8 cellular contexts compared by ENCODE assay signal in the genomic region with DNA sequence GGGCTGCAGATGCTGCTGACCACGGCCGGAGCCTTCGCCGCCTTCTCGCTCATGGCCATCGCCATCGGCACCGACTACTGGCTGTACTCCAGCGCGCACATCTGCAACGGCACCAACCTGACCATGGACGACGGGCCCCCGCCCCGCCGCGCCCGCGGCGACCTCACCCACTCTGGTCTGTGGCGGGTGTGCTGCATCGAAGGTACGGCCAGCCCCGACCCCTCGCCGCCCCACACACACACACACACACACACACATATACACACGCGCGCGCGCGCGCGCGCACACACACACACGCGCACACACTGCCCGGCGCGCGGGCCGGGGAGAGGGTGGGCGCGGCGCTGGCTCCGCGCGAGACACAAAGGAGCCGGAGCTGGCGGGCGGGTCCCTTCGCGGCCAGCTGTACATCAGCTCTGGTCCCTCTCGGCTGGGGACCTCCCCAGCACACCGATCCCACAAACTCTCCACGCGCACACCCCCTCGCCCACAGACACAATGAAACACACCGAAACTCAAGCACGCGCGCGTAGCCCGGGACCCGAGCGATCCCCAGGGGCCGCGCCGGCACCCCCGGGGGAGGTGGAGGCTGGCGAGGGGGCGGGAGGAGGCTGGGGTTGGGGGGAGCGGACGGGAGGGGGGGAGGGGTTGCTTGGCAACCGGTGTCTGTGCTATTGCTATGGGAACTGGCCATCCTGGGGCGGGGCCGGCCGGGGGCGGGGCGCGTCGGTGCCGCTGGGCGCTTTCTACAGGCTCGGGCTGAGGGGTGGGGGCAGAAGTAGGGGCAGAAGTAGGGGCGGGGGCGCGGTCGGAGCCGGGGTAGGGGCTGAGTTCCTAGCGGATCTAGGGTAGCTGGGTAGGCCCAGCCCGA. TPM values are rescaled to one million over a fixed set of nuclear protein-coding genes. Genes with fewer than 3 reads are reported as not detected.
DNase-seq lines count a peak whose midpoint lies in the region; ATAC-seq and TF ChIP-seq lines count a peak whose summit lies in the region.

No MANE protein-coding gene starts in this region.

- H3K36me3 ChIP-seq in breast epithelium: no peaks in the 10 kb centered on the region
- no peaks in the 10 kb centered on the region for H3K36me3 ChIP-seq in tibial nerve

- H3K27ac ChIP-seq in breast epithelium (peak overlapping the region in 1 of 2 donors; percentile 19), tibial nerve (no peak overlapping the region)

- intact Hi-C loops in breast epithelium (cut with DNase I; ENCODE audit: low total_unique reads): no loop called here

- H3K4me1 ChIP-seq in breast epithelium (no peaks in the 10 kb centered on the region), tibial nerve (peaks cover 0 to 28% (median 13%) of the 10 kb centered on the region in 4 donors)

- DNase-seq in NCI-H524 (lab: John Stamatoyannopoulos, UW): peak; percentile 50 to 72
- peak in 1 of 2 donors; percentile 53 for DNase-seq in breast epithelium (ENCODE audit: low spot score in 2 of 2)
- DNase-seq in lung microvascular endothelial cell (ENCODE audit: low read depth in 2 of 2): peak; percentile 14 to 20
- DNase-seq in tibial nerve (ENCODE audit: low spot score in 2 of 2): no peak
- DNase-seq in activated effector memory CD4-positive, alpha-beta T cell treated with anti-CD3 and anti-CD28 coated beads, Interleukin-2, amount 50 U/mL, for 16 hours: no peak
- DNase-seq in epidermal melanocyte (ENCODE audit: insufficient read length, low spot score): no peak

- H3K4me3 ChIP-seq in GM08714 (ENCODE audit: low read length) (peak overlapping the region; percentile 39; the same call in 1 of the 2 replicates), breast epithelium (peak overlapping the region; percentile 29 to 75 (median 54)), tibial nerve (peak overlapping the region; percentile 15 to 46 (median 24))

- TF ChIP-seq EP300 in tibial nerve (IDR thresholded peaks at IDR 0.05): no peak

- H3K9me3 ChIP-seq in breast epithelium (no peaks in the 10 kb centered on the region), tibial nerve (no peaks in the 10 kb centered on the region)

- no peak for TF ChIP-seq POLR2A in breast epithelium (IDR thresholded peaks at IDR 0.05)
- TF ChIP-seq POLR2A in tibial nerve (IDR thresholded peaks at IDR 0.05): no peak

- 2% methylated on average over 30 of the region's 92 CpGs; no CpG with 5 or more reads in 1 of the 2 donors for WGBS in tibial nerve, 2 donors

- H3K27me3 ChIP-seq in breast epithelium (peaks cover 3 to 44% of the 10 kb centered on the region in 2 donors), tibial nerve (peaks cover 0 to 87% of the 10 kb centered on the region in 2 donors)

- no peak for ATAC-seq in HG02884 (IDR thresholded peaks at IDR 0.05; ENCODE audit: unreplicated experiment)

- TF ChIP-seq CTCF in breast epithelium (IDR thresholded peaks at IDR 0.05): no peak
- no peak for TF ChIP-seq CTCF in tibial nerve (IDR thresholded peaks at IDR 0.05)

RNA-seq across cellular contexts. Expression of gene CACNG4, which starts 0.7 kb away (rescaled TPM):
- total RNA-seq in breast epithelium (1 to 10 TPM in 2 of 3 donors, not detected in 1; 2.6 to 7.3 TPM), lung microvascular endothelial cell (not detected in 2 replicates), tibial nerve (under 1 TPM in 1 of 4 donors, not detected in 3; 0.44 TPM)

Comparison
In these comparisons a context has a peak if more than half of its experiments do, and no peak if none do; other contexts are left out.
1. DNase-seq: peak in NCI-H524 (2 of 2) and lung microvascular endothelial cell (2 of 2); none in tibial nerve (0 of 2), activated effector memory CD4-positive, alpha-beta T cell treated with anti-CD3 and anti-CD28 coated beads, Interleukin-2, amount 50 U/mL, for 16 hours (single experiment) and epidermal melanocyte (single experiment).
2. Peak in every context shown above with its lines, with median percentiles within 50 percentile points of each other: H3K4me3 ChIP-seq.